7 cellular contexts compared by ENCODE assay signal in genomic region chrX:48071064-48071985, GRCh38.
DNase-seq lines count a peak whose midpoint lies in the region; ATAC-seq and TF ChIP-seq lines count a peak whose summit lies in the region.

Gene ZNF630 (minus strand): TSS chrX:48071640. CDS start chrX:48066886, 4,754 bp downstream.

- H3K9ac ChIP-seq in mucosa of stomach (ENCODE audit: low read length): peak within 1 kb of the TSS; percentile 90

- H3K9me3 ChIP-seq in mucosa of stomach (ENCODE audit: control insufficient read depth, low read length): no peaks in the 10 kb centered on the region

- no peaks in the 10 kb centered on the region for H3K4me1 ChIP-seq in mucosa of stomach (ENCODE audit: control insufficient read depth, insufficient read depth, low read length)

- ATAC-seq in GM18867 (IDR thresholded peaks at IDR 0.05; ENCODE audit: unreplicated experiment): peak; percentile 90
- peak; percentile 81 for ATAC-seq in HG03108 (IDR thresholded peaks at IDR 0.05; ENCODE audit: unreplicated experiment)

- H3K27me3 ChIP-seq in mucosa of stomach (ENCODE audit: control insufficient read depth, insufficient read depth, low read length): no peaks in the 10 kb centered on the region

- TF ChIP-seq POLR2A in erythroblast (IDR thresholded peaks at IDR 0.05; ENCODE audit: low read length): no peak

- DNase-seq in NCI-H748 (lab: John Stamatoyannopoulos, UW; ENCODE audit: unreplicated experiment) (peak; percentile 80), activated T-cell treated with anti-CD3 and anti-CD28 coated beads for 48 hours (ENCODE audit: low read depth) (peak; percentile 33), erythroblast (lab: John Stamatoyannopoulos, UW) (peak; percentile 2 to 12)
- peak; percentile 18 to 20 for DNase-seq in stimulated activated CD8-positive, alpha-beta memory T cell treated with anti-CD3 and anti-CD28 coated beads, Interleukin-4, amount 100 ng/mL, for 1 hour (ENCODE audit: low read depth in 2 of 2, low spot score in 1 of 2)

- no peaks in the 10 kb centered on the region for H3K36me3 ChIP-seq in mucosa of stomach (ENCODE audit: control insufficient read depth, insufficient read depth, low read length)

- H3K4me3 ChIP-seq in mucosa of stomach (ENCODE audit: low read length): peak within 1 kb of the TSS; percentile 80

Comparison
In these comparisons a context has a peak if more than half of its experiments do, and no peak if none do; other contexts are left out.
1. Peak in every context shown above with its lines: DNase-seq, ATAC-seq and H3K4me3 ChIP-seq.
2. DNase-seq: peak in every context shown above with its lines; median percentile 80 in NCI-H748; 33 in activated T-cell treated with anti-CD3 and anti-CD28 coated beads for 48 hours; 19 in stimulated activated CD8-positive, alpha-beta memory T cell treated with anti-CD3 and anti-CD28 coated beads, Interleukin-4, amount 100 ng/mL, for 1 hour; 7 in erythroblast.